In the genomic region with DNA sequence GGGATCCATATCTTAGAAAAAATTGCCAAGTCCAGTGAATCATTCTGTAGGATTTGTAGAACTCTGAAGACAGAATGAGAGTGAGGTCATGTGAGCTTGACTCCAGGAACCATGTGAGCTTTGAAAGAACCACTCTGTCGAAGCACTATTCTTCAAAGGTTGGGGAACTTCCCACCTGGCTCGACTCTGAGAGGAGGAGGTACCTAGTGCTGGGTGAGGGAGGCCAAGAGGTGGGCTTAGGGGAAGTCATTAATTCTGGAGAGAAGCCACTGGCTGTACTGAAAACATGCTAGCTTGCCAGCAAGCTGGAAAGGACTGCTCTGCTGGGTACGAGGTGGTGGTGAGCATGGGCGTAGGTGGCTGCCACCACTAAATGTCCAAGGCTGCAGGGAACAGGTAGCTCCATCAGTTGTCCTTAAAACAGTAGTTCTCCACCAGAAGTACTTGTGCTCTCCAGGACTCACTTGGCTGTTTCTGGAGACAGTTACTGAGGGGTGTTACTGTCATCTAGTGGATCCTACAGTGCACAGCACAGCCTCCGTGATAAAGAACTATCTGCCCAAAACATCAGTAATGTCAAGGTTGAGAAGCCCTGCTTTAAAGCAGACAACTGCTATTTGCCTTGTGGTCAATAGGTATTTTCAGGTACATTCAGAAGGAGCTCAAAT, we compare ENCODE assay signal across 1 cellular context.
TF ChIP-seq lines count a peak whose summit lies in the region.

No MANE protein-coding gene starts in this region.

TF ChIP-seq in K562, 482 proteins besides CTCF, POLR2A, EP300 and RAD21 (continued from another document):
- TF ChIP-seq, protein P1, sequence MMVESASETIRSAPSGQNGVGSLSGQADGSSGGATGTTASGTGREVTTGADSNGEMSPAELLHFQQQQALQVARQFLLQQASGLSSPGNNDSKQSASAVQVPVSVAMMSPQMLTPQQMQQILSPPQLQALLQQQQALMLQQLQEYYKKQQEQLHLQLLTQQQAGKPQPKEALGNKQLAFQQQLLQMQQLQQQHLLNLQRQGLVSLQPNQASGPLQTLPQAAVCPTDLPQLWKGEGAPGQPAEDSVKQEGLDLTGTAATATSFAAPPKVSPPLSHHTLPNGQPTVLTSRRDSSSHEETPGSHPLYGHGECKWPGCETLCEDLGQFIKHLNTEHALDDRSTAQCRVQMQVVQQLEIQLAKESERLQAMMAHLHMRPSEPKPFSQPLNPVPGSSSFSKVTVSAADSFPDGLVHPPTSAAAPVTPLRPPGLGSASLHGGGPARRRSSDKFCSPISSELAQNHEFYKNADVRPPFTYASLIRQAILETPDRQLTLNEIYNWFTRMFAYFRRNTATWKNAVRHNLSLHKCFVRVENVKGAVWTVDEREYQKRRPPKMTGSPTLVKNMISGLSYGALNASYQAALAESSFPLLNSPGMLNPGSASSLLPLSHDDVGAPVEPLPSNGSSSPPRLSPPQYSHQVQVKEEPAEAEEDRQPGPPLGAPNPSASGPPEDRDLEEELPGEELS (CRISPR knock-in tag; IDR thresholded peaks at IDR 0.05; ENCODE audit: borderline replicate concordance): peak; percentile 48
- TF ChIP-seq, protein P2, sequence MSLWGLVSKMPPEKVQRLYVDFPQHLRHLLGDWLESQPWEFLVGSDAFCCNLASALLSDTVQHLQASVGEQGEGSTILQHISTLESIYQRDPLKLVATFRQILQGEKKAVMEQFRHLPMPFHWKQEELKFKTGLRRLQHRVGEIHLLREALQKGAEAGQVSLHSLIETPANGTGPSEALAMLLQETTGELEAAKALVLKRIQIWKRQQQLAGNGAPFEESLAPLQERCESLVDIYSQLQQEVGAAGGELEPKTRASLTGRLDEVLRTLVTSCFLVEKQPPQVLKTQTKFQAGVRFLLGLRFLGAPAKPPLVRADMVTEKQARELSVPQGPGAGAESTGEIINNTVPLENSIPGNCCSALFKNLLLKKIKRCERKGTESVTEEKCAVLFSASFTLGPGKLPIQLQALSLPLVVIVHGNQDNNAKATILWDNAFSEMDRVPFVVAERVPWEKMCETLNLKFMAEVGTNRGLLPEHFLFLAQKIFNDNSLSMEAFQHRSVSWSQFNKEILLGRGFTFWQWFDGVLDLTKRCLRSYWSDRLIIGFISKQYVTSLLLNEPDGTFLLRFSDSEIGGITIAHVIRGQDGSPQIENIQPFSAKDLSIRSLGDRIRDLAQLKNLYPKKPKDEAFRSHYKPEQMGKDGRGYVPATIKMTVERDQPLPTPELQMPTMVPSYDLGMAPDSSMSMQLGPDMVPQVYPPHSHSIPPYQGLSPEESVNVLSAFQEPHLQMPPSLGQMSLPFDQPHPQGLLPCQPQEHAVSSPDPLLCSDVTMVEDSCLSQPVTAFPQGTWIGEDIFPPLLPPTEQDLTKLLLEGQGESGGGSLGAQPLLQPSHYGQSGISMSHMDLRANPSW (CRISPR knock-in tag; IDR thresholded peaks at IDR 0.05): 0 out of 2 replicates have a peak, but pooled peaks have one; percentile 47
- TF ChIP-seq PHB (CRISPR knock-in tag; IDR thresholded peaks at IDR 0.05): no peak
- TF ChIP-seq, protein P3, sequence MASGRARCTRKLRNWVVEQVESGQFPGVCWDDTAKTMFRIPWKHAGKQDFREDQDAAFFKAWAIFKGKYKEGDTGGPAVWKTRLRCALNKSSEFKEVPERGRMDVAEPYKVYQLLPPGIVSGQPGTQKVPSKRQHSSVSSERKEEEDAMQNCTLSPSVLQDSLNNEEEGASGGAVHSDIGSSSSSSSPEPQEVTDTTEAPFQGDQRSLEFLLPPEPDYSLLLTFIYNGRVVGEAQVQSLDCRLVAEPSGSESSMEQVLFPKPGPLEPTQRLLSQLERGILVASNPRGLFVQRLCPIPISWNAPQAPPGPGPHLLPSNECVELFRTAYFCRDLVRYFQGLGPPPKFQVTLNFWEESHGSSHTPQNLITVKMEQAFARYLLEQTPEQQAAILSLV (tag; IDR thresholded peaks at IDR 0.05): no peak
- TF ChIP-seq SUPT5H (IDR thresholded peaks at IDR 0.05): peak; percentile 59; the same call in 1 of the 2 replicates
- TF ChIP-seq CBX3 (IDR thresholded peaks at IDR 0.05; ENCODE audit: borderline replicate concordance in 1 of 2, low read length in 2 of 2): 0 out of 3 replicates have a peak, but pooled peaks of 1 of the 2 experiments have one; percentile 22
- peak; percentile 13; the same call in 1 of the 2 replicates for TF ChIP-seq POLR2AphosphoS5 (IDR thresholded peaks at IDR 0.05; ENCODE audit: control insufficient read depth, insufficient read depth, low read depth, low read length)
- no peak for TF ChIP-seq SIRT6 (IDR thresholded peaks at IDR 0.05; ENCODE audit: low read depth, low read length)
- peak; percentile 44; the same call in 1 of the 2 replicates for TF ChIP-seq ZNF24 (IDR thresholded peaks at IDR 0.05)
- peak; percentile 80 for TF ChIP-seq SMC3 (conservative IDR thresholded peaks at IDR 0.05; ENCODE audit: insufficient read depth, low read depth, low read length)
- TF ChIP-seq ZNF707 (CRISPR knock-in tag; conservative IDR thresholded peaks at IDR 0.05): no peak
- TF ChIP-seq, protein P4, sequence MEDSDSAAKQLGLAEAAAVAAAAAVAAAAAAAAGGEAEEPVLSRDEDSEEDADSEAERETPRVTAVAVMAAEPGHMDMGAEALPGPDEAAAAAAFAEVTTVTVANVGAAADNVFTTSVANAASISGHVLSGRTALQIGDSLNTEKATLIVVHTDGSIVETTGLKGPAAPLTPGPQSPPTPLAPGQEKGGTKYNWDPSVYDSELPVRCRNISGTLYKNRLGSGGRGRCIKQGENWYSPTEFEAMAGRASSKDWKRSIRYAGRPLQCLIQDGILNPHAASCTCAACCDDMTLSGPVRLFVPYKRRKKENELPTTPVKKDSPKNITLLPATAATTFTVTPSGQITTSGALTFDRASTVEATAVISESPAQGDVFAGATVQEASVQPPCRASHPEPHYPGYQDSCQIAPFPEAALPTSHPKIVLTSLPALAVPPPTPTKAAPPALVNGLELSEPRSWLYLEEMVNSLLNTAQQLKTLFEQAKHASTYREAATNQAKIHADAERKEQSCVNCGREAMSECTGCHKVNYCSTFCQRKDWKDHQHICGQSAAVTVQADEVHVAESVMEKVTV (CRISPR knock-in tag; IDR thresholded peaks at IDR 0.05): peak; percentile 69
- TF ChIP-seq POLR2AphosphoS2 (IDR thresholded peaks at IDR 0.05; ENCODE audit: low read length): peak; percentile 70
- TF ChIP-seq RBM25 (IDR thresholded peaks at IDR 0.05; ENCODE audit: low read depth, low read length, severe bottlenecking): peak; percentile 4
- peak; percentile 24; the same call in 1 of the 2 replicates for TF ChIP-seq CTBP1 (IDR thresholded peaks at IDR 0.05; ENCODE audit: borderline replicate concordance)
- peak; percentile 92 for TF ChIP-seq STAG1 (CRISPR knock-in tag; IDR thresholded peaks at IDR 0.05; ENCODE audit: borderline replicate concordance)
- TF ChIP-seq FOXP1 (CRISPR knock-in tag; IDR thresholded peaks at IDR 0.05): peak; percentile 56; the same call in 1 of the 2 replicates
- 0 out of 2 replicates have a peak, but pooled peaks have one; percentile 30 for TF ChIP-seq CBFB (CRISPR knock-in tag; IDR thresholded peaks at IDR 0.05)
- TF ChIP-seq CREB1 (IDR thresholded peaks at IDR 0.05): 0 out of 2 replicates have a peak, but pooled peaks have one; percentile 31
- no peak for TF ChIP-seq CREB1 (CRISPR knock-in tag; IDR thresholded peaks at IDR 0.05)
- TF ChIP-seq, protein P5, sequence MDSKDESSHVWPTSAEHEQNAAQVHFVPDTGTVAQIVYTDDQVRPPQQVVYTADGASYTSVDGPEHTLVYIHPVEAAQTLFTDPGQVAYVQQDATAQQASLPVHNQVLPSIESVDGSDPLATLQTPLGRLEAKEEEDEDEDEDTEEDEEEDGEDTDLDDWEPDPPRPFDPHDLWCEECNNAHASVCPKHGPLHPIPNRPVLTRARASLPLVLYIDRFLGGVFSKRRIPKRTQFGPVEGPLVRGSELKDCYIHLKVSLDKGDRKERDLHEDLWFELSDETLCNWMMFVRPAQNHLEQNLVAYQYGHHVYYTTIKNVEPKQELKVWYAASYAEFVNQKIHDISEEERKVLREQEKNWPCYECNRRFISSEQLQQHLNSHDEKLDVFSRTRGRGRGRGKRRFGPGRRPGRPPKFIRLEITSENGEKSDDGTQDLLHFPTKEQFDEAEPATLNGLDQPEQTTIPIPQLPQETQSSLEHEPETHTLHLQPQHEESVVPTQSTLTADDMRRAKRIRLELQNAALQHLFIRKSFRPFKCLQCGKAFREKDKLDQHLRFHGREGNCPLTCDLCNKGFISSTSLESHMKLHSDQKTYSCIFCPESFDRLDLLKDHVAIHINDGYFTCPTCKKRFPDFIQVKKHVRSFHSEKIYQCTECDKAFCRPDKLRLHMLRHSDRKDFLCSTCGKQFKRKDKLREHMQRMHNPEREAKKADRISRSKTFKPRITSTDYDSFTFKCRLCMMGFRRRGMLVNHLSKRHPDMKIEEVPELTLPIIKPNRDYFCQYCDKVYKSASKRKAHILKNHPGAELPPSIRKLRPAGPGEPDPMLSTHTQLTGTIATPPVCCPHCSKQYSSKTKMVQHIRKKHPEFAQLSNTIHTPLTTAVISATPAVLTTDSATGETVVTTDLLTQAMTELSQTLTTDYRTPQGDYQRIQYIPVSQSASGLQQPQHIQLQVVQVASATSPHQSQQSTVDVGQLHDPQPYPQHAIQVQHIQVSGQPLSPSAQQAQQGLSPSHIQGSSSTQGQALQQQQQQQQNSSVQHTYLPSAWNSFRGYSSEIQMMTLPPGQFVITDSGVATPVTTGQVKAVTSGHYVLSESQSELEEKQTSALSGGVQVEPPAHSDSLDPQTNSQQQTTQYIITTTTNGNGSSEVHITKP (IDR thresholded peaks at IDR 0.05; ENCODE audit: partially characterized antibody): no peak
